Comparison of ENCODE assay signal across 2 cellular contexts in genomic region chr2:10460366-10460796, GRCh38.
TF ChIP-seq lines count a peak whose summit lies in the region.

No MANE protein-coding gene starts in this region.

TF ChIP-seq in SK-N-SH treated with all-trans-retinoic acid at 6 μM for 48 hours, 23 proteins besides CTCF, POLR2A, EP300 and RAD21 (continued from another document):
- no peak for TF ChIP-seq TSHZ2 (CRISPR knock-in tag; IDR thresholded peaks at IDR 0.05)
- no peak for TF ChIP-seq RARB (CRISPR knock-in tag; IDR thresholded peaks at IDR 0.05)
- TF ChIP-seq GLIS3 (CRISPR knock-in tag; IDR thresholded peaks at IDR 0.05) = no peak
- no peak for TF ChIP-seq ISL1 (CRISPR knock-in tag; IDR thresholded peaks at IDR 0.05)
- TF ChIP-seq CSDC2 (CRISPR knock-in tag; IDR thresholded peaks at IDR 0.05) = no peak
- TF ChIP-seq TCF4 (CRISPR knock-in tag; IDR thresholded peaks at IDR 0.05; ENCODE audit: borderline replicate concordance) = no peak
- TF ChIP-seq ZNF70 (CRISPR knock-in tag; IDR thresholded peaks at IDR 0.05) = no peak
- TF ChIP-seq, protein P1, sequence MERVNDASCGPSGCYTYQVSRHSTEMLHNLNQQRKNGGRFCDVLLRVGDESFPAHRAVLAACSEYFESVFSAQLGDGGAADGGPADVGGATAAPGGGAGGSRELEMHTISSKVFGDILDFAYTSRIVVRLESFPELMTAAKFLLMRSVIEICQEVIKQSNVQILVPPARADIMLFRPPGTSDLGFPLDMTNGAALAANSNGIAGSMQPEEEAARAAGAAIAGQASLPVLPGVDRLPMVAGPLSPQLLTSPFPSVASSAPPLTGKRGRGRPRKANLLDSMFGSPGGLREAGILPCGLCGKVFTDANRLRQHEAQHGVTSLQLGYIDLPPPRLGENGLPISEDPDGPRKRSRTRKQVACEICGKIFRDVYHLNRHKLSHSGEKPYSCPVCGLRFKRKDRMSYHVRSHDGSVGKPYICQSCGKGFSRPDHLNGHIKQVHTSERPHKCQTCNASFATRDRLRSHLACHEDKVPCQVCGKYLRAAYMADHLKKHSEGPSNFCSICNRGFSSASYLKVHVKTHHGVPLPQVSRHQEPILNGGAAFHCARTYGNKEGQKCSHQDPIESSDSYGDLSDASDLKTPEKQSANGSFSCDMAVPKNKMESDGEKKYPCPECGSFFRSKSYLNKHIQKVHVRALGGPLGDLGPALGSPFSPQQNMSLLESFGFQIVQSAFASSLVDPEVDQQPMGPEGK (CRISPR knock-in tag; IDR thresholded peaks at IDR 0.05; ENCODE audit: borderline replicate concordance) = no peak
- no peak for TF ChIP-seq PPARA (CRISPR knock-in tag; IDR thresholded peaks at IDR 0.05; ENCODE audit: borderline replicate concordance)
- no peak for TF ChIP-seq ZFP3 (CRISPR knock-in tag; IDR thresholded peaks at IDR 0.05)

TF ChIP-seq in GM23338, 12 proteins besides CTCF, POLR2A, EP300 and RAD21 (continued from another document):
- TF ChIP-seq, protein P2, sequence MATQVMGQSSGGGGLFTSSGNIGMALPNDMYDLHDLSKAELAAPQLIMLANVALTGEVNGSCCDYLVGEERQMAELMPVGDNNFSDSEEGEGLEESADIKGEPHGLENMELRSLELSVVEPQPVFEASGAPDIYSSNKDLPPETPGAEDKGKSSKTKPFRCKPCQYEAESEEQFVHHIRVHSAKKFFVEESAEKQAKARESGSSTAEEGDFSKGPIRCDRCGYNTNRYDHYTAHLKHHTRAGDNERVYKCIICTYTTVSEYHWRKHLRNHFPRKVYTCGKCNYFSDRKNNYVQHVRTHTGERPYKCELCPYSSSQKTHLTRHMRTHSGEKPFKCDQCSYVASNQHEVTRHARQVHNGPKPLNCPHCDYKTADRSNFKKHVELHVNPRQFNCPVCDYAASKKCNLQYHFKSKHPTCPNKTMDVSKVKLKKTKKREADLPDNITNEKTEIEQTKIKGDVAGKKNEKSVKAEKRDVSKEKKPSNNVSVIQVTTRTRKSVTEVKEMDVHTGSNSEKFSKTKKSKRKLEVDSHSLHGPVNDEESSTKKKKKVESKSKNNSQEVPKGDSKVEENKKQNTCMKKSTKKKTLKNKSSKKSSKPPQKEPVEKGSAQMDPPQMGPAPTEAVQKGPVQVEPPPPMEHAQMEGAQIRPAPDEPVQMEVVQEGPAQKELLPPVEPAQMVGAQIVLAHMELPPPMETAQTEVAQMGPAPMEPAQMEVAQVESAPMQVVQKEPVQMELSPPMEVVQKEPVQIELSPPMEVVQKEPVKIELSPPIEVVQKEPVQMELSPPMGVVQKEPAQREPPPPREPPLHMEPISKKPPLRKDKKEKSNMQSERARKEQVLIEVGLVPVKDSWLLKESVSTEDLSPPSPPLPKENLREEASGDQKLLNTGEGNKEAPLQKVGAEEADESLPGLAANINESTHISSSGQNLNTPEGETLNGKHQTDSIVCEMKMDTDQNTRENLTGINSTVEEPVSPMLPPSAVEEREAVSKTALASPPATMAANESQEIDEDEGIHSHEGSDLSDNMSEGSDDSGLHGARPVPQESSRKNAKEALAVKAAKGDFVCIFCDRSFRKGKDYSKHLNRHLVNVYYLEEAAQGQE (IDR thresholded peaks at IDR 0.05; ENCODE audit: unreplicated experiment) = no peak
- no peak for TF ChIP-seq NANOG (IDR thresholded peaks at IDR 0.05; ENCODE audit: borderline replicate concordance)
- no peak for TF ChIP-seq JUNB (IDR thresholded peaks at IDR 0.05; ENCODE audit: unreplicated experiment)
- TF ChIP-seq EZH2phosphoT487 (IDR thresholded peaks at IDR 0.05; ENCODE audit: unreplicated experiment) = no peak
- no peak for TF ChIP-seq ZNF331 (CRISPR knock-in tag; IDR thresholded peaks at IDR 0.05; ENCODE audit: low read depth)
- TF ChIP-seq, protein P3, sequence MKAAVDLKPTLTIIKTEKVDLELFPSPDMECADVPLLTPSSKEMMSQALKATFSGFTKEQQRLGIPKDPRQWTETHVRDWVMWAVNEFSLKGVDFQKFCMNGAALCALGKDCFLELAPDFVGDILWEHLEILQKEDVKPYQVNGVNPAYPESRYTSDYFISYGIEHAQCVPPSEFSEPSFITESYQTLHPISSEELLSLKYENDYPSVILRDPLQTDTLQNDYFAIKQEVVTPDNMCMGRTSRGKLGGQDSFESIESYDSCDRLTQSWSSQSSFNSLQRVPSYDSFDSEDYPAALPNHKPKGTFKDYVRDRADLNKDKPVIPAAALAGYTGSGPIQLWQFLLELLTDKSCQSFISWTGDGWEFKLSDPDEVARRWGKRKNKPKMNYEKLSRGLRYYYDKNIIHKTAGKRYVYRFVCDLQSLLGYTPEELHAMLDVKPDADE (IDR thresholded peaks at IDR 0.05) = no peak
- no peak for TF ChIP-seq POLR2AphosphoS5 (IDR thresholded peaks at IDR 0.05; ENCODE audit: low read depth)
- TF ChIP-seq, protein P4, sequence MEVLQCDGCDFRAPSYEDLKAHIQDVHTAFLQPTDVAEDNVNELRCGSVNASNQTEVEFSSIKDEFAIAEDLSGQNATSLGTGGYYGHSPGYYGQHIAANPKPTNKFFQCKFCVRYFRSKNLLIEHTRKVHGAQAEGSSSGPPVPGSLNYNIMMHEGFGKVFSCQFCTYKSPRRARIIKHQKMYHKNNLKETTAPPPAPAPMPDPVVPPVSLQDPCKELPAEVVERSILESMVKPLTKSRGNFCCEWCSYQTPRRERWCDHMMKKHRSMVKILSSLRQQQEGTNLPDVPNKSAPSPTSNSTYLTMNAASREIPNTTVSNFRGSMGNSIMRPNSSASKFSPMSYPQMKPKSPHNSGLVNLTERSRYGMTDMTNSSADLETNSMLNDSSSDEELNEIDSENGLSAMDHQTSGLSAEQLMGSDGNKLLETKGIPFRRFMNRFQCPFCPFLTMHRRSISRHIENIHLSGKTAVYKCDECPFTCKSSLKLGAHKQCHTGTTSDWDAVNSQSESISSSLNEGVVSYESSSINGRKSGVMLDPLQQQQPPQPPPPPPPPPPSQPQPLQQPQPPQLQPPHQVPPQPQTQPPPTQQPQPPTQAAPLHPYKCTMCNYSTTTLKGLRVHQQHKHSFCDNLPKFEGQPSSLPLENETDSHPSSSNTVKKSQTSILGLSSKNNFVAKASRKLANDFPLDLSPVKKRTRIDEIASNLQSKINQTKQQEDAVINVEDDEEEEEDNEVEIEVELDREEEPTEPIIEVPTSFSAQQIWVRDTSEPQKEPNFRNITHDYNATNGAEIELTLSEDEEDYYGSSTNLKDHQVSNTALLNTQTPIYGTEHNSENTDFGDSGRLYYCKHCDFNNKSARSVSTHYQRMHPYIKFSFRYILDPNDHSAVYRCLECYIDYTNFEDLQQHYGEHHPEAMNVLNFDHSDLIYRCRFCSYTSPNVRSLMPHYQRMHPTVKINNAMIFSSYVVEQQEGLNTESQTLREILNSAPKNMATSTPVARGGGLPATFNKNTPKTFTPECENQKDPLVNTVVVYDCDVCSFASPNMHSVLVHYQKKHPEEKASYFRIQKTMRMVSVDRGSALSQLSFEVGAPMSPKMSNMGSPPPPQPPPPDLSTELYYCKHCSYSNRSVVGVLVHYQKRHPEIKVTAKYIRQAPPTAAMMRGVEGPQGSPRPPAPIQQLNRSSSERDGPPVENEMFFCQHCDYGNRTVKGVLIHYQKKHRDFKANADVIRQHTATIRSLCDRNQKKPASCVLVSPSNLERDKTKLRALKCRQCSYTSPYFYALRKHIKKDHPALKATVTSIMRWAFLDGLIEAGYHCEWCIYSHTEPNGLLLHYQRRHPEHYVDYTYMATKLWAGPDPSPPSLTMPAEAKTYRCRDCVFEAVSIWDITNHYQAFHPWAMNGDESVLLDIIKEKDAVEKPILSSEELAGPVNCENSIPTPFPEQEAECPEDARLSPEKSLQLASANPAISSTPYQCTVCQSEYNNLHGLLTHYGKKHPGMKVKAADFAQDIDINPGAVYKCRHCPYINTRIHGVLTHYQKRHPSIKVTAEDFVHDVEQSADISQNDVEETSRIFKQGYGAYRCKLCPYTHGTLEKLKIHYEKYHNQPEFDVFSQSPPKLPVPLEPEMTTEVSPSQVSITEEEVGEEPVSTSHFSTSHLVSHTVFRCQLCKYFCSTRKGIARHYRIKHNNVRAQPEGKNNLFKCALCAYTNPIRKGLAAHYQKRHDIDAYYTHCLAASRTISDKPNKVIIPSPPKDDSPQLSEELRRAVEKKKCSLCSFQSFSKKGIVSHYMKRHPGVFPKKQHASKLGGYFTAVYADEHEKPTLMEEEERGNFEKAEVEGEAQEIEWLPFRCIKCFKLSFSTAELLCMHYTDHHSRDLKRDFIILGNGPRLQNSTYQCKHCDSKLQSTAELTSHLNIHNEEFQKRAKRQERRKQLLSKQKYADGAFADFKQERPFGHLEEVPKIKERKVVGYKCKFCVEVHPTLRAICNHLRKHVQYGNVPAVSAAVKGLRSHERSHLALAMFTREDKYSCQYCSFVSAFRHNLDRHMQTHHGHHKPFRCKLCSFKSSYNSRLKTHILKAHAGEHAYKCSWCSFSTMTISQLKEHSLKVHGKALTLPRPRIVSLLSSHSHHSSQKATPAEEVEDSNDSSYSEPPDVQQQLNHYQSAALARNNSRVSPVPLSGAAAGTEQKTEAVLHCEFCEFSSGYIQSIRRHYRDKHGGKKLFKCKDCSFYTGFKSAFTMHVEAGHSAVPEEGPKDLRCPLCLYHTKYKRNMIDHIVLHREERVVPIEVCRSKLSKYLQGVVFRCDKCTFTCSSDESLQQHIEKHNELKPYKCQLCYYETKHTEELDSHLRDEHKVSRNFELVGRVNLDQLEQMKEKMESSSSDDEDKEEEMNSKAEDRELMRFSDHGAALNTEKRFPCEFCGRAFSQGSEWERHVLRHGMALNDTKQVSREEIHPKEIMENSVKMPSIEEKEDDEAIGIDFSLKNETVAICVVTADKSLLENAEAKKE (CRISPR knock-in tag; IDR thresholded peaks at IDR 0.05) = no peak
- TF ChIP-seq EZH2 (IDR thresholded peaks at IDR 0.05; ENCODE audit: low read depth, unreplicated experiment) = no peak
- no peak for TF ChIP-seq STAT1 (IDR thresholded peaks at IDR 0.05; ENCODE audit: unreplicated experiment)
- no peak for TF ChIP-seq CREB1 (CRISPR knock-in tag; IDR thresholded peaks at IDR 0.05; ENCODE audit: low read depth)
